ENCODE assay signal across 1 cellular context in genomic region chr14:93940437-93940836, GRCh38.
TF ChIP-seq lines count a peak whose summit lies in the region.

No MANE protein-coding gene starts in this region.

TF ChIP-seq in IMR-90, 13 proteins besides CTCF, POLR2A, EP300 and RAD21:
- TF ChIP-seq MXI1 (IDR thresholded peaks at IDR 0.05; ENCODE audit: borderline replicate concordance, low read depth, low read length): no peak
- no peak for TF ChIP-seq SMC3 (IDR thresholded peaks at IDR 0.05; ENCODE audit: low read depth, low read length)
- no peak for TF ChIP-seq CHD1 (IDR thresholded peaks at IDR 0.05; ENCODE audit: low read depth, low read length)
- TF ChIP-seq NFE2L2 (IDR thresholded peaks at IDR 0.05; ENCODE audit: low read depth, low read length): no peak
